ENCODE assay signal across 12 cellular contexts in genomic region chr13:21399741-21400140, GRCh38. TPM values are rescaled to one million over a fixed set of nuclear protein-coding genes. Genes with fewer than 3 reads are reported as not detected.
DNase-seq lines count a peak whose midpoint lies in the region; ATAC-seq and TF ChIP-seq lines count a peak whose summit lies in the region.
"Had no signal": no experiment of that assay in that cellular context is flagged by ENCODE, and none has a peak within 500 bp of the region (broad histone marks: within the 10 kb centered on the region; RNA-seq: fewer than 3 reads in every experiment).

No MANE protein-coding gene starts in this region.

- no peak for DNase-seq in activated T-cell treated with anti-CD3 and anti-CD28 coated beads, Interleukin-2, amount 50 U/mL, for 72 hours
- DNase-seq in activated T-cell treated with anti-CD3 and anti-CD28 coated beads for 4 hours (no peak), SW480 (ENCODE audit: low spot score) (peak; percentile 34), HEK293T (ENCODE audit: extremely low spot score) (no peak), AG08396 (ENCODE audit: low spot score) (no peak)
- no peak for DNase-seq in effector memory CD8-positive, alpha-beta T cell
- DNase-seq: ACHN, anterior cingulate cortex, NCI-H1092 treated with DMSO at 0.1 percent for 48 hours, NCI-H526 treated with DMSO at 0.1 percent for 48 hours had no signal

- peak; percentile 39 to 45 for ATAC-seq in activated T-cell treated with anti-CD3 and anti-CD28 coated beads, Interleukin-2, amount 50 U/mL, for 72 hours (replicated peaks in 1 of 2)
- ATAC-seq in effector memory CD8-positive, alpha-beta T cell (replicated peaks), result peak; percentile 43
- ATAC-seq in HG02678 (IDR thresholded peaks at IDR 0.05; ENCODE audit: unreplicated experiment), result no peak

- CTCF ChIA-PET in HEK293T (lab: Yijun Ruan, JAX), result no interaction called here

- POLR2A ChIA-PET in HEK293T (lab: Yijun Ruan, JAX), result no interaction called here

- peaks cover 9 to 34% of the 10 kb centered on the region in 2 donors for H3K36me3 Mint-ChIP-seq in activated T-cell treated with anti-CD3 and anti-CD28 coated beads, Interleukin-2, amount 50 U/mL, for 72 hours (ENCODE audit: insufficient read depth in 2 of 2)
- H3K36me3 Mint-ChIP-seq in effector memory CD8-positive, alpha-beta T cell (ENCODE audit: insufficient read depth), result peaks cover 54% of the 10 kb centered on the region
- peaks cover 56% of the 10 kb centered on the region for H3K36me3 Mint-ChIP-seq in stimulated activated naive CD8-positive, alpha-beta T cell treated with anti-CD3 and anti-CD28 coated beads, Interleukin-15, Interleukin-2, amounts not matched to agents 100 ng/mL and 50 ng/mL, for 24 hours (ENCODE audit: low read depth)

- no peaks in the 10 kb centered on the region for H3K27me3 Mint-ChIP-seq in activated T-cell treated with anti-CD3 and anti-CD28 coated beads, Interleukin-2, amount 50 U/mL, for 72 hours (ENCODE audit: low read depth)
- no peaks in the 10 kb centered on the region for H3K27me3 Mint-ChIP-seq in effector memory CD8-positive, alpha-beta T cell
- H3K27me3 Mint-ChIP-seq in stimulated activated naive CD8-positive, alpha-beta T cell treated with anti-CD3 and anti-CD28 coated beads, Interleukin-15, Interleukin-2, amounts not matched to agents 100 ng/mL and 50 ng/mL, for 24 hours, result no peaks in the 10 kb centered on the region

- peak overlapping the region; percentile 52 to 62 for H3K4me3 Mint-ChIP-seq in activated T-cell treated with anti-CD3 and anti-CD28 coated beads, Interleukin-2, amount 50 U/mL, for 72 hours
- no peak overlapping the region for H3K4me3 Mint-ChIP-seq in effector memory CD8-positive, alpha-beta T cell
- no peak overlapping the region for H3K4me3 Mint-ChIP-seq in stimulated activated naive CD8-positive, alpha-beta T cell treated with anti-CD3 and anti-CD28 coated beads, Interleukin-15, Interleukin-2, amounts not matched to agents 100 ng/mL and 50 ng/mL, for 24 hours

- peaks cover 66% of the 10 kb centered on the region for H3K4me1 Mint-ChIP-seq in activated T-cell treated with anti-CD3 and anti-CD28 coated beads, Interleukin-2, amount 50 U/mL, for 72 hours (ENCODE audit: low read depth)
- H3K4me1 Mint-ChIP-seq in effector memory CD8-positive, alpha-beta T cell (ENCODE audit: low read depth in 2 of 2), result peaks cover 18 to 19% of the 10 kb centered on the region in 2 donors
- peaks cover 66% of the 10 kb centered on the region for H3K4me1 Mint-ChIP-seq in stimulated activated naive CD8-positive, alpha-beta T cell treated with anti-CD3 and anti-CD28 coated beads, Interleukin-15, Interleukin-2, amounts not matched to agents 100 ng/mL and 50 ng/mL, for 24 hours (ENCODE audit: low read depth)

- H3K9me3 Mint-ChIP-seq in activated T-cell treated with anti-CD3 and anti-CD28 coated beads, Interleukin-2, amount 50 U/mL, for 72 hours, result peaks cover 0 to 2% of the 10 kb centered on the region in 2 donors
- no peaks in the 10 kb centered on the region for H3K9me3 Mint-ChIP-seq in effector memory CD8-positive, alpha-beta T cell
- H3K9me3 Mint-ChIP-seq in stimulated activated naive CD8-positive, alpha-beta T cell treated with anti-CD3 and anti-CD28 coated beads, Interleukin-15, Interleukin-2, amounts not matched to agents 100 ng/mL and 50 ng/mL, for 24 hours, result no peaks in the 10 kb centered on the region

- H3K27ac Mint-ChIP-seq in activated T-cell treated with anti-CD3 and anti-CD28 coated beads, Interleukin-2, amount 50 U/mL, for 72 hours, result peak overlapping the region; percentile 91
- H3K27ac Mint-ChIP-seq in effector memory CD8-positive, alpha-beta T cell, result peak overlapping the region in 1 of 2 donors; percentile 65
- peak overlapping the region; percentile 42 for H3K27ac Mint-ChIP-seq in stimulated activated naive CD8-positive, alpha-beta T cell treated with anti-CD3 and anti-CD28 coated beads, Interleukin-15, Interleukin-2, amounts not matched to agents 100 ng/mL and 50 ng/mL, for 24 hours

TF ChIP-seq in HEK293T, 16 proteins besides CTCF, POLR2A, EP300 and RAD21:
- TF ChIP-seq HDGF (IDR thresholded peaks at IDR 0.05; ENCODE audit: borderline replicate concordance) (no peak), TARDBP (IDR thresholded peaks at IDR 0.05) (no peak), FOXA1 (IDR thresholded peaks at IDR 0.05) (no peak), PKNOX1 (IDR thresholded peaks at IDR 0.05) (no peak)

RNA-seq across cellular contexts. Expression of gene ZDHHC20, which starts 59.4 kb away (rescaled TPM):
- total RNA-seq in activated T-cell treated with anti-CD3 and anti-CD28 coated beads, Interleukin-2, amount 50 U/mL, for 72 hours, result 10 to 100 TPM; 44.1 to 58.5 TPM

Comparison
In these comparisons a context has a peak if more than half of its experiments do, and no peak if none do; other contexts are left out.
1. H3K4me3 Mint-ChIP-seq: peak in activated T-cell treated with anti-CD3 and anti-CD28 coated beads, Interleukin-2, amount 50 U/mL, for 72 hours (2 of 2); none in effector memory CD8-positive, alpha-beta T cell (0 of 2) and stimulated activated naive CD8-positive, alpha-beta T cell treated with anti-CD3 and anti-CD28 coated beads, Interleukin-15, Interleukin-2, amounts not matched to agents 100 ng/mL and 50 ng/mL, for 24 hours (single experiment).